In genomic region chr5:45696206-45696836, GRCh38 we compare ENCODE assay signal across 8 cellular contexts. TPM values are rescaled to one million over a fixed set of nuclear protein-coding genes. Genes with fewer than 3 reads are reported as not detected.
DNase-seq lines count a peak whose midpoint lies in the region; ATAC-seq and TF ChIP-seq lines count a peak whose summit lies in the region.

HCN1 (minus strand) TSS chr5:45696380.

- intact Hi-C loops in CD4-positive, alpha-beta memory T cell (cut with micrococcal nuclease) = no loop called here

- H3F3A ChIP-seq in MM.1S (ENCODE audit: insufficient read depth, low read length) = no peaks in the 10 kb centered on the region

- H3K4me3 ChIP-seq in CD4-positive, alpha-beta memory T cell (ENCODE audit: low read length in 2 of 2) = no peak within 1 kb of the TSS
- no peak within 1 kb of the TSS for H3K4me3 ChIP-seq in MM.1S (ENCODE audit: low read length)
- H3K4me3 ChIP-seq in fibroblast of villous mesenchyme (ENCODE audit: low read depth, low read length) = no peak within 1 kb of the TSS
- H3K4me3 ChIP-seq in thoracic aorta = peak within 1 kb of the TSS; percentile 51

- H3K4me3 Mint-ChIP-seq in CD4-positive, alpha-beta memory T cell = peak within 1 kb of the TSS in 5 of 8 donors; percentile 11 to 39 (median 29)
- H3K4me3 Mint-ChIP-seq in activated CD8-positive, alpha-beta T cell treated with anti-CD3 and anti-CD28 coated beads, Interleukin-2, amount 10 ng/mL, durations not matched to agents 7 days and 5 days = no peak within 1 kb of the TSS
- H3K4me3 Mint-ChIP-seq in nephron = peak within 1 kb of the TSS; percentile 76 to 85 (median 80)

- CTCF ChIA-PET in CD4-positive, alpha-beta memory T cell (lab: Charles Lee; ENCODE audit: partially characterized antibody) = no interaction called here
- CTCF ChIA-PET in activated CD8-positive, alpha-beta T cell treated with anti-CD3 and anti-CD28 coated beads, Interleukin-2, amount 10 ng/mL, durations not matched to agents 7 days and 5 days (lab: Charles Lee) = interaction anchor here (0.7 to 0.9 kb wide), 2 partner anchors 29 to 658 kb away, joined by 3 to 4 read pairs; no protein-coding TSS in a partner anchor

- H3K27ac ChIP-seq in CD4-positive, alpha-beta memory T cell (ENCODE audit: low read depth, low read length) = no peak within 1 kb of the TSS
- H3K27ac ChIP-seq in MM.1S (ENCODE audit: low read length) = no peak within 1 kb of the TSS
- no peak within 1 kb of the TSS for H3K27ac ChIP-seq in thoracic aorta

- H3K9me2 ChIP-seq in MM.1S (replicated peaks; ENCODE audit: insufficient read depth, low read length) = no peaks in the 10 kb centered on the region

- peaks cover 5 to 31% (median 19%) of the 10 kb centered on the region in 8 donors for H3K9me3 Mint-ChIP-seq in CD4-positive, alpha-beta memory T cell
- H3K9me3 Mint-ChIP-seq in activated CD8-positive, alpha-beta T cell treated with anti-CD3 and anti-CD28 coated beads, Interleukin-2, amount 10 ng/mL, durations not matched to agents 7 days and 5 days (ENCODE audit: insufficient read depth) = no peaks in the 10 kb centered on the region
- H3K9me3 Mint-ChIP-seq in nephron = no peaks in the 10 kb centered on the region

- H3K36me3 Mint-ChIP-seq in CD4-positive, alpha-beta memory T cell = peaks cover 0 to 4% of the 10 kb centered on the region in 2 donors
- no peaks in the 10 kb centered on the region for H3K36me3 Mint-ChIP-seq in activated CD8-positive, alpha-beta T cell treated with anti-CD3 and anti-CD28 coated beads, Interleukin-2, amount 10 ng/mL, durations not matched to agents 7 days and 5 days (ENCODE audit: low read depth)
- H3K36me3 Mint-ChIP-seq in nephron (ENCODE audit: low read depth) = no peaks in the 10 kb centered on the region

- 0 out of 2 replicates have a peak, but pooled peaks have one; percentile 11 for TF ChIP-seq CTCF in MM.1S (IDR thresholded peaks at IDR 0.05; ENCODE audit: low read length)
- TF ChIP-seq CTCF in fibroblast of villous mesenchyme (IDR thresholded peaks at IDR 0.05; ENCODE audit: insufficient read depth, low read depth, low read length) = peak; percentile 46
- TF ChIP-seq CTCF in nephron (IDR thresholded peaks at IDR 0.05; ENCODE audit: unreplicated experiment in 3 of 3) = peak; percentile 79 to 88 (median 82)
- peak; percentile 27 for TF ChIP-seq CTCF in thoracic aorta (IDR thresholded peaks at IDR 0.05)

- H4K20me1 ChIP-seq in MM.1S (ENCODE audit: insufficient read depth, low read length) = no peaks in the 10 kb centered on the region

- no peaks in the 10 kb centered on the region for H3K4me1 ChIP-seq in CD4-positive, alpha-beta memory T cell (ENCODE audit: insufficient read depth, low read length)
- H3K4me1 ChIP-seq in MM.1S (ENCODE audit: low read length) (no peaks in the 10 kb centered on the region), thoracic aorta (ENCODE audit: control insufficient read depth in 1 of 2, low read depth in 2 of 2) (peaks cover 3 to 8% of the 10 kb centered on the region in 2 donors)

- POLR2A ChIA-PET in CD4-positive, alpha-beta memory T cell (lab: Charles Lee; ENCODE audit: partially characterized antibody) = no interaction called here
- POLR2A ChIA-PET in activated CD8-positive, alpha-beta T cell treated with anti-CD3 and anti-CD28 coated beads, Interleukin-2, amount 10 ng/mL, durations not matched to agents 7 days and 5 days (lab: Charles Lee) = no interaction called here

- H3K4me2 ChIP-seq in MM.1S (ENCODE audit: low read depth, low read length) = no peak within 1 kb of the TSS

- H3K27ac Mint-ChIP-seq in CD4-positive, alpha-beta memory T cell = no peak within 1 kb of the TSS
- no peak within 1 kb of the TSS for H3K27ac Mint-ChIP-seq in activated CD8-positive, alpha-beta T cell treated with anti-CD3 and anti-CD28 coated beads, Interleukin-2, amount 10 ng/mL, durations not matched to agents 7 days and 5 days
- H3K27ac Mint-ChIP-seq in nephron = no peak within 1 kb of the TSS

- H3K36me3 ChIP-seq in CD4-positive, alpha-beta memory T cell (ENCODE audit: insufficient read depth, low read length) = no peaks in the 10 kb centered on the region
- H3K36me3 ChIP-seq in MM.1S (replicated peaks; ENCODE audit: insufficient read depth, low read length) (no peaks in the 10 kb centered on the region), thoracic aorta (no peaks in the 10 kb centered on the region)

- peaks cover 0 to 4% (median 2%) of the 10 kb centered on the region in 4 donors for H3K4me1 Mint-ChIP-seq in CD4-positive, alpha-beta memory T cell
- no peaks in the 10 kb centered on the region for H3K4me1 Mint-ChIP-seq in activated CD8-positive, alpha-beta T cell treated with anti-CD3 and anti-CD28 coated beads, Interleukin-2, amount 10 ng/mL, durations not matched to agents 7 days and 5 days (ENCODE audit: low read depth)
- peaks cover 14% of the 10 kb centered on the region for H3K4me1 Mint-ChIP-seq in nephron

- no peaks in the 10 kb centered on the region for H3K27me3 ChIP-seq in CD4-positive, alpha-beta memory T cell (ENCODE audit: insufficient read depth, low read length)
- H3K27me3 ChIP-seq in MM.1S (replicated peaks; ENCODE audit: insufficient read depth, low read length) (no peaks in the 10 kb centered on the region), thoracic aorta (replicated peaks; ENCODE audit: insufficient read depth) (no peaks in the 10 kb centered on the region)

- no peak within 1 kb of the TSS for H2AFZ ChIP-seq in MM.1S (ENCODE audit: low read length)

- H3K9me3 ChIP-seq in CD4-positive, alpha-beta memory T cell (ENCODE audit: control insufficient read depth in 1 of 2, low read length in 2 of 2) = no peaks in the 10 kb centered on the region
- no peaks in the 10 kb centered on the region for H3K9me3 ChIP-seq in MM.1S (replicated peaks; ENCODE audit: insufficient read depth, low read length)
- no peaks in the 10 kb centered on the region for H3K9me3 ChIP-seq in thoracic aorta

- ATAC-seq in GM21528 (IDR thresholded peaks at IDR 0.05; ENCODE audit: low FRiP score, unreplicated experiment) = peak; percentile 92
- ATAC-seq in activated CD8-positive, alpha-beta T cell treated with anti-CD3 and anti-CD28 coated beads, Interleukin-2, amount 10 ng/mL, durations not matched to agents 7 days and 5 days = peak; percentile 81
- peak; percentile 15 for ATAC-seq in thoracic aorta (ENCODE audit: insufficient number of reproducible peaks, low FRiP score, low read depth)
- no peak for ATAC-seq in HG03521 (IDR thresholded peaks at IDR 0.05; ENCODE audit: unreplicated experiment)

- no peaks in the 10 kb centered on the region for H3K79me2 ChIP-seq in MM.1S (ENCODE audit: low read length)

- no peak for DNase-seq in CD4-positive, alpha-beta memory T cell
- peak; percentile 16 for DNase-seq in MM.1S
- peak; percentile 42 for DNase-seq in activated CD8-positive, alpha-beta T cell treated with anti-CD3 and anti-CD28 coated beads, Interleukin-2, amount 10 ng/mL, durations not matched to agents 7 days and 5 days
- DNase-seq in fibroblast of villous mesenchyme (ENCODE audit: low read depth) = peak; percentile 18
- DNase-seq in thoracic aorta (ENCODE audit: low spot score) = no peak

- no peak within 1 kb of the TSS for H3K9ac ChIP-seq in MM.1S (ENCODE audit: low read length)

- peaks cover 12 to 13% of the 10 kb centered on the region in 2 donors for H3K27me3 Mint-ChIP-seq in CD4-positive, alpha-beta memory T cell
- H3K27me3 Mint-ChIP-seq in activated CD8-positive, alpha-beta T cell treated with anti-CD3 and anti-CD28 coated beads, Interleukin-2, amount 10 ng/mL, durations not matched to agents 7 days and 5 days (ENCODE audit: low read depth) = peaks cover 10% of the 10 kb centered on the region
- peaks cover 49% of the 10 kb centered on the region for H3K27me3 Mint-ChIP-seq in nephron (ENCODE audit: low read depth)

RNA-seq across cellular contexts. Expression of gene HCN1, which starts in this region (rescaled TPM):
- total RNA-seq in CD4-positive, alpha-beta memory T cell = not detected
- not detected for polyA plus RNA-seq in CD4-positive, alpha-beta memory T cell
- not detected for total RNA-seq in activated CD8-positive, alpha-beta T cell treated with anti-CD3 and anti-CD28 coated beads, Interleukin-2, amount 10 ng/mL, durations not matched to agents 7 days and 5 days
- total RNA-seq in fibroblast of villous mesenchyme = under 0.01 TPM in 2 replicates
- under 1 TPM in 1 of 2 donors, not detected in 1; 0.21 TPM for total RNA-seq in thoracic aorta

Comparison
In these comparisons a context has a peak if more than half of its experiments do, and no peak if none do; other contexts are left out.
1. Peak in DNase-seq and ATAC-seq in activated CD8-positive, alpha-beta T cell treated with anti-CD3 and anti-CD28 coated beads, Interleukin-2, amount 10 ng/mL, durations not matched to agents 7 days and 5 days; RNA of the gene not detected or under 1 TPM.
2. Peak in DNase-seq in fibroblast of villous mesenchyme; RNA of the gene not detected or under 1 TPM.
3. Peak in ATAC-seq and H3K4me3 ChIP-seq in thoracic aorta; RNA of the gene not detected or under 1 TPM.
4. CTCF ChIP-seq: peak in every context shown above with its lines; median percentile 82 in nephron; 46 in fibroblast of villous mesenchyme; 27 in thoracic aorta; 11 in MM.1S.